In the genomic region with DNA sequence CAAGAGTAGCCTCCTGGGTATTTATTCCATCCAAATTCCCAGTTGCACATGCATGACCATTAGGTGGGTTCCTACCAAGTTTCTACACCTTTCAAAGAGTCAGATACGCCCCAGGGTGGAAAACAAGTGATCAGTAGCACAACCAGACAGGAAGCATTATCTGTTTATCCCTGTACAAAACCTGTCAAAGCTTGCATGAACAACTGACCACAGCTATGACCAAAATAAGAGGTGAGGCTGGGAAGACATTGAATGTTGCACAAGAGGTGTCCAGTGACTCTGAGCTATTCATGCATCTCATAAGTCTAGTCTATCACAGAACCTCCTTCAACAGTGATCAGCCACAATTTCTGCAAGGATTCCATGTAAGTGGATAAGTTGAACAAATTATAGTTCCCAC, we compare ENCODE assay signal across 21 cellular contexts. TPM values are rescaled to one million over a fixed set of nuclear protein-coding genes. Genes with fewer than 3 reads are reported as not detected.
DNase-seq lines count a peak whose midpoint lies in the region; TF ChIP-seq lines count a peak whose summit lies in the region.
"Had no signal": no experiment of that assay in that cellular context is flagged by ENCODE, and none has a peak within 500 bp of the region (broad histone marks: within the 10 kb centered on the region; RNA-seq: fewer than 3 reads in every experiment).

No MANE protein-coding gene starts in this region.

- H3K9me3 ChIP-seq in colonic mucosa, result no peaks in the 10 kb centered on the region
- H3K9me3 ChIP-seq: BLaER1 treated with 17β-estradiol and CSF1 and Interleukin-3, amounts not matched to agents 10 nM and 100 nM had no signal

- no peak for TF ChIP-seq POLR2A in NB4 (IDR thresholded peaks at IDR 0.05; ENCODE audit: extremely low read depth, insufficient read length)

- H3K4me3 ChIP-seq in NB4 (ENCODE audit: low read depth, low read length) (no peak overlapping the region), colonic mucosa (no peak overlapping the region)
- H3K4me3 ChIP-seq: BLaER1 treated with 17β-estradiol and CSF1 and Interleukin-3, amounts not matched to agents 10 nM and 100 nM had no signal

- no peaks in the 10 kb centered on the region for H3K4me1 ChIP-seq in colonic mucosa

- TF ChIP-seq CTCF in NB4 (IDR thresholded peaks at IDR 0.05; ENCODE audit: low read depth, low read length) (no peak), colonic mucosa (IDR thresholded peaks at IDR 0.05) (no peak)

- intact Hi-C loops in colonic mucosa (cut with DNase I), result loop anchor here (10.0 kb wide), 1 partner anchor 67 kb away; no protein-coding TSS in a partner anchor

- peak overlapping the region; percentile 4 for H3K27ac ChIP-seq in colonic mucosa
- H3K27ac ChIP-seq: BLaER1 treated with 17β-estradiol and CSF1 and Interleukin-3, amounts not matched to agents 10 nM and 100 nM had no signal

- H3K36me3 ChIP-seq in colonic mucosa, result no peaks in the 10 kb centered on the region
- H3K36me3 ChIP-seq: BLaER1 treated with 17β-estradiol and CSF1 and Interleukin-3, amounts not matched to agents 10 nM and 100 nM had no signal

- H3K9ac ChIP-seq in colonic mucosa (ENCODE audit: low read depth in 2 of 2, low read length in 2 of 2), result no peak overlapping the region
- H3K9ac ChIP-seq: BLaER1 treated with 17β-estradiol and CSF1 and Interleukin-3, amounts not matched to agents 10 nM and 100 nM had no signal

- no peaks in the 10 kb centered on the region for H3K27me3 ChIP-seq in colonic mucosa
- H3K27me3 ChIP-seq: BLaER1 treated with 17β-estradiol and CSF1 and Interleukin-3, amounts not matched to agents 10 nM and 100 nM had no signal

- DNase-seq in NB4 (ENCODE audit: low read depth), result peak; percentile 16
- peak; percentile 27 for DNase-seq in SW480 (ENCODE audit: low spot score)
- no peak for DNase-seq in colonic mucosa
- peak; percentile 16 for DNase-seq in iris pigment epithelial cell (ENCODE audit: low read depth)
- no peak for DNase-seq in NCI-H345 treated with DMSO at 0.1 percent for 48 hours (lab: John Stamatoyannopoulos, UW; ENCODE audit: unreplicated experiment)
- DNase-seq in activated naive CD4-positive, alpha-beta T cell (lab: John Stamatoyannopoulos, UW), result no peak
- no peak for DNase-seq in T-helper 2 cell
- DNase-seq: CD8-positive, alpha-beta T cell; DND-41; Karpas-422; MM.1S; NCI-H1105 treated with DMSO at 0.1 percent for 48 hours; NCI-H1694; NCI-H2081 treated with DMSO at 0.1 percent for 48 hours; NCI-H510A treated with DMSO at 0.1 percent for 48 hours; NCI-H82; OCI-M1; SIG-M5 had no signal

RNA-seq across cellular contexts. Expression of gene TMEM45B, which starts 28.1 kb away (rescaled TPM):
- total RNA-seq in colonic mucosa, result 100 to 1,000 TPM; 191 to 303 TPM
- total RNA-seq: G401, RPMI7951 had no signal

Comparison
In these comparisons a context has a peak if more than half of its experiments do, and no peak if none do; other contexts are left out.
1. DNase-seq: peak in NB4 (single experiment), SW480 (single experiment) and iris pigment epithelial cell (single experiment); none in colonic mucosa (single experiment), NCI-H345 treated with DMSO at 0.1 percent for 48 hours (single experiment), activated naive CD4-positive, alpha-beta T cell (0 of 4) and T-helper 2 cell (0 of 5).